In genomic region chr2:102492006-102492405, GRCh38 we compare ENCODE assay signal across 29 cellular contexts. TPM values are rescaled to one million over a fixed set of nuclear protein-coding genes. Genes with fewer than 3 reads are reported as not detected.
"Had no signal": no experiment of that assay in that cellular context is flagged by ENCODE, and none has a peak within 500 bp of the region (broad histone marks: within the 10 kb centered on the region; RNA-seq: fewer than 3 reads in every experiment).

No MANE protein-coding gene starts in this region.

- H3K9me3 Mint-ChIP-seq: stimulated activated effector memory CD8-positive, alpha-beta T cell treated with anti-CD3 and anti-CD28 coated beads, Interleukin-12 subunit alpha, Interleukin-12 subunit beta, amount 100 ng/mL, for 72 hours; stimulated activated naive CD8-positive, alpha-beta T cell treated with anti-CD3 and anti-CD28 coated beads, Interleukin-15, Interleukin-2, amounts not matched to agents 100 ng/mL and 50 ng/mL, for 24 hours had no signal

- H3K9me3 ChIP-seq: stomach, suprapubic skin, testis, thoracic aorta, thyroid gland, tibial artery, tibial nerve, upper lobe of left lung, upper lobe of right lung, uterus, vagina had no signal

- H3K36me3 Mint-ChIP-seq: stimulated activated effector memory CD8-positive, alpha-beta T cell treated with anti-CD3 and anti-CD28 coated beads, Interleukin-12 subunit alpha, Interleukin-12 subunit beta, amount 100 ng/mL, for 72 hours; stimulated activated memory B cell treated with anti-CD40 and anti-IgM and Interleukin-4, amounts not matched to agents 10 μg/mL and 1 μg/mL and 100 μg/mL, for 72 hours; stimulated activated naive B cell treated with anti-CD40 and anti-IgM and Interleukin-4, amounts not matched to agents 10 μg/mL and 1 μg/mL and 100 μg/mL, for 72 hours had no signal

- H3K27me3 ChIP-seq: stomach, suprapubic skin, testis, thyroid gland, tibial artery, tibial nerve, transverse colon, upper lobe of left lung, upper lobe of right lung, uterus, vagina had no signal

- H3K27ac Mint-ChIP-seq: stimulated activated effector memory CD8-positive, alpha-beta T cell treated with anti-CD3 and anti-CD28 coated beads, Interleukin-12 subunit alpha, Interleukin-12 subunit beta, amount 100 ng/mL, for 72 hours; stimulated activated memory B cell treated with anti-CD40 and anti-IgM and Interleukin-4, amounts not matched to agents 10 μg/mL and 1 μg/mL and 100 μg/mL, for 72 hours; stimulated activated naive B cell treated with anti-CD40 and anti-IgM and Interleukin-4, amounts not matched to agents 10 μg/mL and 1 μg/mL and 100 μg/mL, for 72 hours; stimulated activated naive CD8-positive, alpha-beta T cell treated with anti-CD3 and anti-CD28 coated beads, Interleukin-15, amount 100 ng/mL, for 72 hours; stimulated activated naive CD8-positive, alpha-beta T cell treated with anti-CD3 and anti-CD28 coated beads, Interleukin-15, Interleukin-2, amounts not matched to agents 100 ng/mL and 50 ng/mL, for 24 hours; type B pancreatic cell had no signal

- H3K4me1 ChIP-seq: testis, thyroid gland, tibial artery, tibial nerve, upper lobe of right lung, uterus had no signal

- H3K4me3 ChIP-seq: stomach, suprapubic skin, testis, thoracic aorta, thyroid gland, tibial artery, tibial nerve, transverse colon, upper lobe of left lung, upper lobe of right lung, uterus, vagina had no signal

- H3K4me3 Mint-ChIP-seq: stimulated activated effector memory CD8-positive, alpha-beta T cell treated with anti-CD3 and anti-CD28 coated beads, Interleukin-12 subunit alpha, Interleukin-12 subunit beta, amount 100 ng/mL, for 72 hours; stimulated activated memory B cell treated with anti-CD40 and anti-IgM and Interleukin-4, amounts not matched to agents 10 μg/mL and 1 μg/mL and 100 μg/mL, for 72 hours; stimulated activated naive B cell treated with anti-CD40 and anti-IgM and Interleukin-4, amounts not matched to agents 10 μg/mL and 1 μg/mL and 100 μg/mL, for 72 hours; stimulated activated naive CD8-positive, alpha-beta T cell treated with anti-CD3 and anti-CD28 coated beads, Interleukin-15, amount 100 ng/mL, for 72 hours; stimulated activated naive CD8-positive, alpha-beta T cell treated with anti-CD3 and anti-CD28 coated beads, Interleukin-15, Interleukin-2, amounts not matched to agents 100 ng/mL and 50 ng/mL, for 24 hours; type B pancreatic cell had no signal

- H3K36me3 ChIP-seq: suprapubic skin, thoracic aorta, thyroid gland, tibial artery, tibial nerve, transverse colon, upper lobe of left lung, upper lobe of right lung, uterus, vagina had no signal

- H3K27me3 Mint-ChIP-seq: type B pancreatic cell had no signal

- DNase-seq: stimulated activated CD4-positive, alpha-beta T cell treated with anti-CD3 and anti-CD28 coated beads, Interleukin-2, amount 100 ng/mL, for 48 hours; stimulated activated CD4-positive, alpha-beta T cell treated with anti-CD3 and anti-CD28 coated beads, Interleukin-4, amount 100 ng/mL, for 1 hour; stimulated activated CD4-positive, alpha-beta T cell treated with anti-CD3 and anti-CD28 coated beads, Interleukin-4, amount 100 ng/mL, for 24 hours; stimulated activated CD4-positive, alpha-beta T cell treated with anti-CD3 and anti-CD28 coated beads, Interleukin-4, amount 100 ng/mL, for 4 hours; stimulated activated CD8-positive, alpha-beta memory T cell treated with anti-CD3 and anti-CD28 coated beads, Interleukin-4, amount 100 ng/mL, for 48 hours; stimulated activated naive B cell treated with anti-CD40 and anti-IgM and Interleukin-4, amounts not matched to agents 10 μg/mL and 1 μg/mL and 100 μg/mL, for 72 hours; stimulated activated naive CD4-positive, alpha-beta T cell; stimulated activated naive CD4-positive, alpha-beta T cell treated with Interleukin-2 at 50 U/mL for 16 hours; stimulated activated naive CD8-positive, alpha-beta T cell treated with anti-CD3 and anti-CD28 coated beads, Interleukin-15, amount 100 ng/mL, for 72 hours; stimulated activated naive CD8-positive, alpha-beta T cell treated with anti-CD3 and anti-CD28 coated beads, Interleukin-15, Interleukin-2, amounts not matched to agents 100 U/mL and 50 U/mL, for 24 hours; stomach; substantia nigra; testis; thyroid gland; tibial artery; transverse colon; trophoblast cell; upper lobe of right lung; uterus had no signal

- H3K27ac ChIP-seq: suprapubic skin, testis, thoracic aorta, thyroid gland, tibial artery, tibial nerve, transverse colon, upper lobe of left lung, upper lobe of right lung, uterus, vagina had no signal

RNA-seq across cellular contexts. Expression of gene SLC9A4, which starts 19.0 kb away (rescaled TPM):
- total RNA-seq: subcutaneous adipose tissue, thyroid gland, transverse colon, upper lobe of left lung, upper lobe of right lung, vagina had no signal
